ENCODE assay signal across 8 cellular contexts in genomic region chr17:48547839-48548686, GRCh38. TPM values are rescaled to one million over a fixed set of nuclear protein-coding genes. Genes with fewer than 3 reads are reported as not detected.
DNase-seq lines count a peak whose midpoint lies in the region; ATAC-seq and TF ChIP-seq lines count a peak whose summit lies in the region.

No MANE protein-coding gene starts in this region.

- 28 to 30% methylated on average over 24 to 27 of the region's 27 CpGs for WGBS in esophagus squamous epithelium, 2 donors

- no peak for TF ChIP-seq POLR2A in esophagus squamous epithelium (IDR thresholded peaks at IDR 0.05)

- H3K4me3 ChIP-seq in HAP-1 (no peak overlapping the region), WI38 (ENCODE audit: low read depth, low read length) (peak overlapping the region; percentile 50), esophagus squamous epithelium (peak overlapping the region; percentile 5 to 56 (median 26))

- no peak for TF ChIP-seq CTCF in WI38 (IDR thresholded peaks at IDR 0.05; ENCODE audit: low read depth, low read length)
- no peak for TF ChIP-seq CTCF in esophagus squamous epithelium (IDR thresholded peaks at IDR 0.05)

- H3K4me1 ChIP-seq in HAP-1 (peaks cover 49% of the 10 kb centered on the region), esophagus squamous epithelium (peaks cover 7 to 92% (median 54%) of the 10 kb centered on the region in 3 donors)

- intact Hi-C loops in esophagus squamous epithelium (cut with DNase I), result no loop called here

- H3K27me3 ChIP-seq in HAP-1 (ENCODE audit: low read depth) (no peaks in the 10 kb centered on the region), esophagus squamous epithelium (peaks cover 0 to 81% (median 0%) of the 10 kb centered on the region in 4 donors)

- DNase-seq in HAP-1 (ENCODE audit: low spot score in 2 of 2) (peak; percentile 46 to 69), esophagus squamous epithelium (lab: John Stamatoyannopoulos, UW) (no peak), renal cortical epithelial cell (ENCODE audit: low read depth) (peak; percentile 73), NCI-H146 treated with DMSO at 0.1 percent for 48 hours (lab: John Stamatoyannopoulos, UW; ENCODE audit: unreplicated experiment) (no peak)

- H3K27ac ChIP-seq in esophagus squamous epithelium, result peak overlapping the region; percentile 91 to 95 (median 92)

- H3K36me3 ChIP-seq in HAP-1 (replicated peaks) (peaks cover 11% of the 10 kb centered on the region), esophagus squamous epithelium (peaks cover 0 to 25% (median 6%) of the 10 kb centered on the region in 3 donors)

- in situ Hi-C loops in HAP-1 (cut with MboI; ENCODE audit: low sequenced_read_pairs), result no loop called here

- ATAC-seq in GM21619 (IDR thresholded peaks at IDR 0.05; ENCODE audit: unreplicated experiment) (no peak), HG02840 (IDR thresholded peaks at IDR 0.05; ENCODE audit: low FRiP score, unreplicated experiment) (no peak), GM18502 (IDR thresholded peaks at IDR 0.05; ENCODE audit: poor library complexity, unreplicated experiment) (no peak)

- no peaks in the 10 kb centered on the region for H3K9me3 ChIP-seq in HAP-1
- no peaks in the 10 kb centered on the region for H3K9me3 ChIP-seq in esophagus squamous epithelium

RNA-seq across cellular contexts. Expression of gene HOXB2, which starts 3.2 kb away (rescaled TPM):
- 10 to 100 TPM in 3 of 4 donors, 1 to 10 TPM in 1; 9.2 to 24.2 (median 17.1) TPM for total RNA-seq in esophagus squamous epithelium
- total RNA-seq in renal cortical epithelial cell, result 17.4 and 23.7 TPM in 2 replicates

RNA-seq across cellular contexts. Expression of gene HOXB1, which starts 17.3 kb away (rescaled TPM):
- total RNA-seq in esophagus squamous epithelium, result under 1 TPM in 1 of 4 donors, not detected in 3; 0.19 TPM
- not detected in 2 replicates for total RNA-seq in renal cortical epithelial cell

RNA-seq across cellular contexts. Expression of gene HOXB4, which starts 30.1 kb away (rescaled TPM):
- total RNA-seq in esophagus squamous epithelium (1 to 10 TPM in 3 of 4 donors, under 1 TPM in 1; 0.27 to 2.9 (median 1.8) TPM), renal cortical epithelial cell (2.1 and 8.7 TPM in 2 replicates)

RNA-seq across cellular contexts. Expression of gene HOXB3, which starts 42.0 kb away (rescaled TPM):
- 10 to 100 TPM in 1 of 4 donors, 1 to 10 TPM in 3; 2.5 to 11.1 (median 5.8) TPM for total RNA-seq in esophagus squamous epithelium
- total RNA-seq in renal cortical epithelial cell, result 8.0 and 36.2 TPM in 2 replicates

RNA-seq across cellular contexts. Expression of gene HOXB5, which starts 45.5 kb away (rescaled TPM):
- total RNA-seq in esophagus squamous epithelium (not detected), renal cortical epithelial cell (0.35 and 2.4 TPM in 2 replicates)

Comparison
In these comparisons a context has a peak if more than half of its experiments do, and no peak if none do; other contexts are left out.
1. DNase-seq: peak in HAP-1 (2 of 2) and renal cortical epithelial cell (single experiment); none in esophagus squamous epithelium (single experiment) and NCI-H146 treated with DMSO at 0.1 percent for 48 hours (single experiment).